ENCODE assay signal across 3 cellular contexts in genomic region chr12:124196236-124196635, GRCh38.
TF ChIP-seq lines count a peak whose summit lies in the region.

No MANE protein-coding gene starts in this region.

TF ChIP-seq in HEK293, 187 proteins besides CTCF, POLR2A, EP300 and RAD21:
- TF ChIP-seq ZBTB1 (tag by site-specific recombination; IDR thresholded peaks at IDR 0.05) = no peak
- no peak for TF ChIP-seq ZNF23 (tag by site-specific recombination; IDR thresholded peaks at IDR 0.05; ENCODE audit: borderline replicate concordance)
- TF ChIP-seq RBAK (tag by site-specific recombination; IDR thresholded peaks at IDR 0.05) = peak; percentile 78

TF ChIP-seq in H1, 55 proteins besides CTCF, POLR2A, EP300 and RAD21:
- TF ChIP-seq TAF1 (IDR thresholded peaks at IDR 0.05; ENCODE audit: low read depth, low read length) (no peak), ATF2 (IDR thresholded peaks at IDR 0.05; ENCODE audit: low read length) (no peak), SP4 (IDR thresholded peaks at IDR 0.05; ENCODE audit: low read length) (no peak), NANOG (IDR thresholded peaks at IDR 0.05; ENCODE audit: insufficient read depth, low read depth, low read length, poor library complexity, severe bottlenecking) (no peak), RBBP5 (IDR thresholded peaks at IDR 0.05; ENCODE audit: borderline replicate concordance, low read depth, low read length) (no peak), EZH2 (IDR thresholded peaks at IDR 0.05; ENCODE audit: low read depth, low read length, severe bottlenecking) (no peak)

TF ChIP-seq in GM23338, 12 proteins besides CTCF, POLR2A, EP300 and RAD21:
- no peak for TF ChIP-seq EZH2 (IDR thresholded peaks at IDR 0.05; ENCODE audit: low read depth, unreplicated experiment)
- TF ChIP-seq ZNF331 (CRISPR knock-in tag; IDR thresholded peaks at IDR 0.05; ENCODE audit: low read depth) = no peak
- TF ChIP-seq STAT1 (IDR thresholded peaks at IDR 0.05; ENCODE audit: unreplicated experiment) = no peak
- TF ChIP-seq ZNF462 (CRISPR knock-in tag; IDR thresholded peaks at IDR 0.05) = no peak
- no peak for TF ChIP-seq NANOG (IDR thresholded peaks at IDR 0.05; ENCODE audit: borderline replicate concordance)
- no peak for TF ChIP-seq EZH2phosphoT487 (IDR thresholded peaks at IDR 0.05; ENCODE audit: unreplicated experiment)
- TF ChIP-seq, protein P1, sequence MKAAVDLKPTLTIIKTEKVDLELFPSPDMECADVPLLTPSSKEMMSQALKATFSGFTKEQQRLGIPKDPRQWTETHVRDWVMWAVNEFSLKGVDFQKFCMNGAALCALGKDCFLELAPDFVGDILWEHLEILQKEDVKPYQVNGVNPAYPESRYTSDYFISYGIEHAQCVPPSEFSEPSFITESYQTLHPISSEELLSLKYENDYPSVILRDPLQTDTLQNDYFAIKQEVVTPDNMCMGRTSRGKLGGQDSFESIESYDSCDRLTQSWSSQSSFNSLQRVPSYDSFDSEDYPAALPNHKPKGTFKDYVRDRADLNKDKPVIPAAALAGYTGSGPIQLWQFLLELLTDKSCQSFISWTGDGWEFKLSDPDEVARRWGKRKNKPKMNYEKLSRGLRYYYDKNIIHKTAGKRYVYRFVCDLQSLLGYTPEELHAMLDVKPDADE (IDR thresholded peaks at IDR 0.05) = no peak
- TF ChIP-seq JUNB (IDR thresholded peaks at IDR 0.05; ENCODE audit: unreplicated experiment) = no peak
- no peak for TF ChIP-seq REST (IDR thresholded peaks at IDR 0.05; ENCODE audit: unreplicated experiment)
